Comparison of ENCODE assay signal across 9 cellular contexts in genomic region chr10:123380491-123381085, GRCh38.
DNase-seq lines count a peak whose midpoint lies in the region; ATAC-seq, FAIRE-seq and TF ChIP-seq lines count a peak whose summit lies in the region.
"Had no signal": no experiment of that assay in that cellular context is flagged by ENCODE, and none has a peak within 500 bp of the region (broad histone marks: within the 10 kb centered on the region; RNA-seq: fewer than 3 reads in every experiment).

No MANE protein-coding gene starts in this region.

- peak; percentile 30 for DNase-seq in COLO829 (ENCODE audit: low spot score)
- DNase-seq in Kasumi-1 (lab: John Stamatoyannopoulos, UW), result peak; percentile 66 to 90
- DNase-seq in SW480 (ENCODE audit: low spot score), result peak; percentile 47
- peak; percentile 15 for DNase-seq in HepG2 (ENCODE audit: low spot score)

- no peaks in the 10 kb centered on the region for H3K79me2 ChIP-seq in HepG2 (ENCODE audit: insufficient read depth, low read length)

- peaks cover 11% of the 10 kb centered on the region for H3K9me3 ChIP-seq in HepG2 (ENCODE audit: low read length)

- H4K20me1 ChIP-seq in HepG2 (ENCODE audit: insufficient read depth, low read length), result no peaks in the 10 kb centered on the region

- no TSS peak for BruUV-seq in HepG2 (replicated peaks; lab: Mats Ljungman, UMichigan)

- no peaks in the 10 kb centered on the region for H3K36me3 ChIP-seq in HepG2 (replicated peaks in 1 of 2; ENCODE audit: control insufficient read depth in 1 of 2, insufficient read depth in 2 of 2, low read length in 2 of 2)

- FAIRE-seq in HepG2 (lab: Jason Lieb, UNC), result no peak

- no peak for TF ChIP-seq EP300 in HepG2 (IDR thresholded peaks at IDR 0.05; ENCODE audit: low read depth in 2 of 2, low read length in 2 of 2)
- TF ChIP-seq EP300 in HepG2 (CRISPR knock-in tag; IDR thresholded peaks at IDR 0.05; ENCODE audit: borderline replicate concordance), result no peak

- CTCF ChIA-PET in HepG2 (lab: Yijun Ruan, JAX; ENCODE audit: low intra/inter-chr PET ratio, low total read pairs), result interaction anchor here (1.7 kb wide), 1 partner anchor 247 kb away, joined by 11 read pairs; no protein-coding TSS in a partner anchor

- peaks cover 17% of the 10 kb centered on the region for H3K4me1 ChIP-seq in HepG2 (ENCODE audit: insufficient read depth, low read length)

- ATAC-seq in HepG2, result no peak
- no peak for ATAC-seq in GM19397 (IDR thresholded peaks at IDR 0.05; ENCODE audit: unreplicated experiment)
- ATAC-seq in HG03159 (IDR thresholded peaks at IDR 0.05; ENCODE audit: unreplicated experiment), result no peak
- no peak for ATAC-seq in GM19395 (IDR thresholded peaks at IDR 0.05; ENCODE audit: unreplicated experiment)
- ATAC-seq in HG03342 (IDR thresholded peaks at IDR 0.05; ENCODE audit: unreplicated experiment), result no peak

- H2AFZ ChIP-seq in HepG2 (ENCODE audit: low read length), result no peak overlapping the region

- 31% methylated on average over 7 of the region's 7 CpGs for WGBS in HepG2 (ENCODE audit: low lambda C conversion rate)

- in situ Hi-C loops in HepG2 (cut with HindIII; ENCODE audit: extremely low pct_ligation_motif_present, low pct_unique_long_range_greater_than_20kb), result loop anchor here (10.0 kb wide), 1 partner anchor 336 kb away; no protein-coding TSS in a partner anchor

- no peak for TF ChIP-seq RAD21 in HepG2 (CRISPR knock-in tag; IDR thresholded peaks at IDR 0.05)

- H3K4me3 ChIP-seq in HepG2 (replicated peaks in 1 of 3; ENCODE audit: insufficient read depth in 1 of 3, low read depth in 2 of 3, low read length in 3 of 3), result no peak overlapping the region
- H3K4me3 ChIP-seq: skin epidermis had no signal

- TF ChIP-seq CTCF in HepG2 (CRISPR knock-in tag; IDR thresholded peaks at IDR 0.05), result peak; percentile 46

- no peak overlapping the region for H3K9ac ChIP-seq in HepG2 (ENCODE audit: insufficient read depth, low read depth, low read length)

- no peak for TF ChIP-seq POLR2A in HepG2 (IDR thresholded peaks at IDR 0.05; ENCODE audit: insufficient read depth in 1 of 2, low read depth in 2 of 2, low read length in 2 of 2)

- H3K4me2 ChIP-seq in HepG2 (ENCODE audit: low read depth, low read length), result no peak overlapping the region

- H3K27me3 ChIP-seq in HepG2 (ENCODE audit: control insufficient read depth in 1 of 2, insufficient read depth in 2 of 2, low read length in 2 of 2), result peaks cover 2 to 4% of the 10 kb centered on the region in 2 experiments; a peak in 2 of 5 replicates

- no peak overlapping the region for H3K27ac ChIP-seq in HepG2 (ENCODE audit: extremely low read length, insufficient read depth, low read length)
- H3K27ac ChIP-seq: skin epidermis had no signal

- intact Hi-C loops in HepG2 (cut with micrococcal nuclease; ENCODE audit: unreplicated experiment), result loop anchor here (2.0 to 5.0 kb wide), 2 partner anchors 248 to 338 kb away; no protein-coding TSS in a partner anchor

- POLR2A ChIA-PET in HepG2 (lab: Yijun Ruan, JAX), result no interaction called here

TF ChIP-seq in HepG2, 621 proteins besides CTCF, POLR2A, EP300 and RAD21:
- TF ChIP-seq ZNF451 (CRISPR knock-in tag; IDR thresholded peaks at IDR 0.05) (no peak), STAG1 (CRISPR knock-in tag; IDR thresholded peaks at IDR 0.05) (peak; percentile 64), CREB1 (IDR thresholded peaks at IDR 0.05) (peak; percentile 94), CREB1 (CRISPR knock-in tag; IDR thresholded peaks at IDR 0.05) (no peak)

Comparison
In these comparisons a context has a peak if more than half of its experiments do, and no peak if none do; other contexts are left out.
1. DNase-seq: peak in every context shown above with its lines; median percentile 78 in Kasumi-1; 47 in SW480; 30 in COLO829; 15 in HepG2.